19 cellular contexts compared by ENCODE assay signal in genomic region chr16:5509794-5510193, GRCh38.
DNase-seq lines count a peak whose midpoint lies in the region; ATAC-seq, FAIRE-seq and TF ChIP-seq lines count a peak whose summit lies in the region.
"Had no signal": no experiment of that assay in that cellular context is flagged by ENCODE, and none has a peak within 500 bp of the region (broad histone marks: within the 10 kb centered on the region; RNA-seq: fewer than 3 reads in every experiment).

No MANE protein-coding gene starts in this region.

- no peak overlapping the region for H3K4me3 Mint-ChIP-seq in activated CD4-positive, alpha-beta memory T cell treated with anti-CD3 and anti-CD28 coated beads for 36 hours
- no peak overlapping the region for H3K4me3 Mint-ChIP-seq in mesothelial cell of epicardium

- H3K4me1 ChIP-seq in Peyer's patch = no peaks in the 10 kb centered on the region
- no peaks in the 10 kb centered on the region for H3K4me1 ChIP-seq in lung (ENCODE audit: control insufficient read depth in 2 of 2, insufficient read depth in 2 of 2, low read length in 2 of 2)
- H3K4me1 ChIP-seq: BLaER1 treated with 17β-estradiol and CSF1 and Interleukin-3, amounts not matched to agents 10 nM and 100 nM had no signal

- H3K9me3 ChIP-seq in Peyer's patch (no peaks in the 10 kb centered on the region), lung (ENCODE audit: control insufficient read depth in 2 of 2, insufficient read depth in 1 of 2, low read length in 1 of 2) (peaks cover 0 to 3% of the 10 kb centered on the region in 2 donors)

- WGBS in lung, 2 donors = 73 to 90% methylated on average over 9 of the region's 9 CpGs

- no peak for FAIRE-seq in urothelium cell line (lab: Jason Lieb, UNC)
- FAIRE-seq: GM12892, HTR-8/SVneo had no signal

- H3K27me3 Mint-ChIP-seq in activated CD4-positive, alpha-beta memory T cell treated with anti-CD3 and anti-CD28 coated beads for 36 hours = peaks cover 2% of the 10 kb centered on the region
- H3K27me3 Mint-ChIP-seq in mesothelial cell of epicardium (ENCODE audit: low read depth) = peaks cover 44% of the 10 kb centered on the region

- intact Hi-C loops in activated CD4-positive, alpha-beta memory T cell treated with anti-CD3 and anti-CD28 coated beads for 36 hours (cut with micrococcal nuclease) = no loop called here

- H3K36me3 ChIP-seq in Peyer's patch = no peaks in the 10 kb centered on the region
- H3K36me3 ChIP-seq in lung (ENCODE audit: control insufficient read depth in 2 of 2, insufficient read depth in 2 of 2, low read length in 2 of 2) = no peaks in the 10 kb centered on the region
- H3K36me3 ChIP-seq: BLaER1 treated with 17β-estradiol and CSF1 and Interleukin-3, amounts not matched to agents 10 nM and 100 nM had no signal

- H3K4me3 ChIP-seq in Peyer's patch (no peak overlapping the region), lung (no peak overlapping the region)
- H3K4me3 ChIP-seq: BLaER1 treated with 17β-estradiol and CSF1 and Interleukin-3, amounts not matched to agents 10 nM and 100 nM had no signal

- H3K27ac ChIP-seq in Peyer's patch (no peak overlapping the region), lung (ENCODE audit: low read depth in 1 of 2, low read length in 1 of 2) (no peak overlapping the region)
- H3K27ac ChIP-seq: 22Rv1; BLaER1 treated with 17β-estradiol and CSF1 and Interleukin-3, amounts not matched to agents 10 nM and 100 nM had no signal

- peaks cover 5% of the 10 kb centered on the region for H3K9me3 Mint-ChIP-seq in activated CD4-positive, alpha-beta memory T cell treated with anti-CD3 and anti-CD28 coated beads for 36 hours
- peaks cover 3% of the 10 kb centered on the region for H3K9me3 Mint-ChIP-seq in mesothelial cell of epicardium

- no peak for TF ChIP-seq POLR2A in Peyer's patch (IDR thresholded peaks at IDR 0.05)

- DNase-seq in DMS 273 (lab: John Stamatoyannopoulos, UW; ENCODE audit: unreplicated experiment) (peak; percentile 13), DMS 273 treated with DMSO at 0.1 percent for 48 hours (lab: John Stamatoyannopoulos, UW) (no peak), Peyer's patch (peak in 2 of 3 donors; percentile 56 to 57), lung (ENCODE audit: low spot score) (peak; percentile 38), urothelium cell line (ENCODE audit: low spot score) (peak; percentile 60), mesothelial cell of epicardium (ENCODE audit: low spot score in 2 of 2, unreplicated experiment in 2 of 2) (no peak), LoVo (ENCODE audit: low spot score) (no peak)
- no peak for DNase-seq in activated CD4-positive, alpha-beta memory T cell treated with anti-CD3 and anti-CD28 coated beads for 36 hours
- DNase-seq: DND-41, GDM1, NCI-H1092 treated with DMSO at 0.1 percent for 48 hours, NCI-H1694 treated with DMSO at 0.1 percent for 48 hours, NCI-H2171 treated with DMSO at 0.1 percent for 48 hours, NCI-H510A had no signal

- no peaks in the 10 kb centered on the region for H3K4me1 Mint-ChIP-seq in activated CD4-positive, alpha-beta memory T cell treated with anti-CD3 and anti-CD28 coated beads for 36 hours (ENCODE audit: low read depth)
- H3K4me1 Mint-ChIP-seq in mesothelial cell of epicardium = no peaks in the 10 kb centered on the region

- H3K27me3 ChIP-seq in Peyer's patch (no peaks in the 10 kb centered on the region), lung (ENCODE audit: control insufficient read depth, insufficient read depth) (no peaks in the 10 kb centered on the region)
- H3K27me3 ChIP-seq: BLaER1 treated with 17β-estradiol and CSF1 and Interleukin-3, amounts not matched to agents 10 nM and 100 nM had no signal

- CTCF ChIA-PET in activated CD4-positive, alpha-beta memory T cell treated with anti-CD3 and anti-CD28 coated beads for 36 hours (lab: Charles Lee) = no interaction called here

- POLR2A ChIA-PET in activated CD4-positive, alpha-beta memory T cell treated with anti-CD3 and anti-CD28 coated beads for 36 hours (lab: Charles Lee) = no interaction called here

- H3K36me3 Mint-ChIP-seq in activated CD4-positive, alpha-beta memory T cell treated with anti-CD3 and anti-CD28 coated beads for 36 hours = no peaks in the 10 kb centered on the region
- no peaks in the 10 kb centered on the region for H3K36me3 Mint-ChIP-seq in mesothelial cell of epicardium

- TF ChIP-seq CTCF in Peyer's patch (IDR thresholded peaks at IDR 0.05) (no peak), lung (IDR thresholded peaks at IDR 0.05; ENCODE audit: control extremely low read depth, extremely low read depth) (no peak), mesothelial cell of epicardium (IDR thresholded peaks at IDR 0.05; ENCODE audit: unreplicated experiment) (no peak)

- no peak overlapping the region for H3K27ac Mint-ChIP-seq in activated CD4-positive, alpha-beta memory T cell treated with anti-CD3 and anti-CD28 coated beads for 36 hours
- H3K27ac Mint-ChIP-seq in mesothelial cell of epicardium = no peak overlapping the region

- ATAC-seq in lung (ENCODE audit: insufficient read depth, low FRiP score) = no peak
- ATAC-seq: HCT116 had no signal

Comparison
In these comparisons a context has a peak if more than half of its experiments do, and no peak if none do; other contexts are left out.
1. DNase-seq: peak in DMS 273 (single experiment), Peyer's patch (2 of 3), lung (single experiment) and urothelium cell line (single experiment); none in DMS 273 treated with DMSO at 0.1 percent for 48 hours (single experiment), activated CD4-positive, alpha-beta memory T cell treated with anti-CD3 and anti-CD28 coated beads for 36 hours (single experiment), mesothelial cell of epicardium (0 of 2) and LoVo (single experiment).